In genomic region chr17:42675984-42676423, GRCh38 we compare ENCODE assay signal across 8 cellular contexts. TPM values are rescaled to one million over a fixed set of nuclear protein-coding genes. Genes with fewer than 3 reads are reported as not detected.
DNase-seq lines count a peak whose midpoint lies in the region; ATAC-seq and TF ChIP-seq lines count a peak whose summit lies in the region.

No MANE protein-coding gene starts in this region.

- no peaks in the 10 kb centered on the region for H4K20me1 ChIP-seq in mammary epithelial cell (ENCODE audit: insufficient read depth, low read length)

- H3K4me1 ChIP-seq in mammary epithelial cell (ENCODE audit: insufficient read depth, low read length): peaks cover 70% of the 10 kb centered on the region

- in situ Hi-C loops in mammary epithelial cell (cut with MboI; ENCODE audit: low sequenced_read_pairs in 2 of 2): no loop called here

- H3K27me3 ChIP-seq in mammary epithelial cell (ENCODE audit: insufficient read depth, low read length): no peaks in the 10 kb centered on the region

- intact Hi-C loops in mammary epithelial cell (cut with micrococcal nuclease): no loop called here

- dilution Hi-C loops in mammary epithelial cell (cut with HindIII; ENCODE audit: low sequenced_read_pairs): no loop called here

- TF ChIP-seq CTCF in mammary epithelial cell (conservative IDR thresholded peaks at IDR 0.05 in 1 of 2, IDR thresholded peaks at IDR 0.05 in 1 of 2; ENCODE audit: extremely low read depth in 1 of 2, insufficient read depth in 1 of 2, low read depth in 1 of 2, low read length in 2 of 2): no peak

- ATAC-seq in HG03025 (IDR thresholded peaks at IDR 0.05; ENCODE audit: low FRiP score, unreplicated experiment): no peak

- peak overlapping the region; percentile 52 for H3K9ac ChIP-seq in mammary epithelial cell (ENCODE audit: insufficient read depth, low read length)

- H3K79me2 ChIP-seq in mammary epithelial cell (ENCODE audit: insufficient read depth, low read length): peaks cover 23% of the 10 kb centered on the region

- H3K4me3 ChIP-seq in mammary epithelial cell (replicated peaks in 1 of 3; ENCODE audit: insufficient read depth in 1 of 3, low read depth in 2 of 3, low read length in 3 of 3): peak overlapping the region; percentile 79 to 89 (median 89)

- 0% methylated on average over 14 of the region's 41 CpGs for WGBS in mammary epithelial cell (ENCODE audit: low coverage, missing lambda C conversion rate)

- H3K27ac ChIP-seq in mammary epithelial cell (ENCODE audit: insufficient read depth, low read depth, low read length) (peak overlapping the region; percentile 43), temporal lobe (ENCODE audit: low read depth, low read length) (peak overlapping the region; percentile 83)

- peak overlapping the region; percentile 98 for H3K4me2 ChIP-seq in mammary epithelial cell (ENCODE audit: insufficient read depth, low read depth, low read length)

- peak; percentile 45 for DNase-seq in DMS79 treated with DMSO at 0.1 percent for 48 hours (lab: John Stamatoyannopoulos, UW)
- no peak for DNase-seq in DMS79 (lab: John Stamatoyannopoulos, UW)
- DNase-seq in NCI-H2081 treated with DMSO at 0.1 percent for 48 hours (lab: John Stamatoyannopoulos, UW): peak; percentile 9
- DNase-seq in mammary epithelial cell: no peak
- peak; percentile 74 for DNase-seq in left kidney (ENCODE audit: low read depth, low spot score)
- DNase-seq in activated CD8-positive, alpha-beta memory T cell treated with anti-CD3 and anti-CD28 coated beads, Interleukin-2, amount 50 U/mL, for 4 hours: no peak

- peak overlapping the region; percentile 76 for H2AFZ ChIP-seq in mammary epithelial cell (ENCODE audit: low read depth, low read length)

- BruUV-seq in mammary epithelial cell (replicated peaks; lab: Mats Ljungman, UMichigan): no TSS peak

- no peaks in the 10 kb centered on the region for H3K9me3 ChIP-seq in mammary epithelial cell (replicated peaks; ENCODE audit: insufficient read depth, low read length)

- CTCF ChIA-PET in mammary epithelial cell (lab: Charles Lee; ENCODE audit: low non-redundant PET): interaction anchor here (0.6 kb wide), 1 partner anchor 67 kb away, joined by 3 read pairs; the partner anchor contains the start of genes RETREG3 and TUBG1

- H3K36me3 ChIP-seq in mammary epithelial cell (ENCODE audit: insufficient read depth, low read length): no peaks in the 10 kb centered on the region

RNA-seq across cellular contexts. Expression of gene PLEKHH3, which starts 0.8 kb away (rescaled TPM):
- 10 to 100 TPM; 22.1 to 22.7 TPM for total RNA-seq in mammary epithelial cell
- 5.8 TPM for polyA plus RNA-seq in mammary epithelial cell
- 1.9 TPM for polyA minus RNA-seq in mammary epithelial cell
- 2.5 TPM for total RNA-seq in temporal lobe

RNA-seq across cellular contexts. Expression of gene CCR10, which starts 5.6 kb away (rescaled TPM):
- total RNA-seq in mammary epithelial cell (under 1 TPM in 1 of 2 donors, not detected in 1; 0.21 TPM), temporal lobe (0.25 TPM)
- 0.14 TPM for polyA plus RNA-seq in mammary epithelial cell
- not detected for polyA minus RNA-seq in mammary epithelial cell

RNA-seq across cellular contexts. Expression of gene CNTNAP1, which starts 6.3 kb away (rescaled TPM):
- total RNA-seq in mammary epithelial cell (1 to 10 TPM in 1 of 2 donors, under 1 TPM in 1; 0.50 to 4.5 TPM), temporal lobe (6.6 TPM)
- polyA plus RNA-seq in mammary epithelial cell: 2.3 TPM
- 4.4 TPM for polyA minus RNA-seq in mammary epithelial cell

RNA-seq across cellular contexts. Expression of gene TUBG2, which starts 16.9 kb away (rescaled TPM):
- 10 to 100 TPM; 12.3 to 34.8 TPM for total RNA-seq in mammary epithelial cell
- polyA plus RNA-seq in mammary epithelial cell: 24.6 TPM
- 23.5 TPM for polyA minus RNA-seq in mammary epithelial cell
- 7.9 TPM for total RNA-seq in temporal lobe

Comparison
In these comparisons a context has a peak if more than half of its experiments do, and no peak if none do; other contexts are left out.
1. DNase-seq: peak in DMS79 treated with DMSO at 0.1 percent for 48 hours (single experiment), NCI-H2081 treated with DMSO at 0.1 percent for 48 hours (single experiment) and left kidney (single experiment); none in DMS79 (single experiment), mammary epithelial cell (single experiment) and activated CD8-positive, alpha-beta memory T cell treated with anti-CD3 and anti-CD28 coated beads, Interleukin-2, amount 50 U/mL, for 4 hours (single experiment).